Comparison of ENCODE assay signal across 32 cellular contexts in the genomic region with DNA sequence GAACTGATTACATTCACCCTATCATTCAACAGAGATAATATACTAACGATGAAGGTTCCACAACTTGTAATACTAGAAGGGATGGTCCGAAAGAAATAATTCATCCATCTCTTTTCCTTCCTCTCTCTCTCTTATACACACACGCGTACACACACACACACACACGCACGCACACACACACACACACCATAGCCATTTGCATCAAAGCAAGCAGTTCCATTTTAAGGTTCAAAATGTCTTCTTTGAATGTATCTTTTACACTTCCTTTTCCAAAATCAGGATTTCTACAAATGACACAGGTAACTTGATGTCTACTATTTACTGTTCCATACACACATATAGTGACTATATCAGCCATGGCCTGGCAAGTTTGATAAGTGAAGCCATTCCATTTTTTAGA. TPM values are rescaled to one million over a fixed set of nuclear protein-coding genes. Genes with fewer than 3 reads are reported as not detected.
A peak's percentile ranks its signal among the peaks of the same experiment; 100 is the strongest.
DNase-seq lines count a peak whose midpoint lies in the region; ATAC-seq, FAIRE-seq and TF ChIP-seq lines count a peak whose summit lies in the region.
"Had no signal": no experiment of that assay in that cellular context is flagged by ENCODE, and none has a peak within 500 bp of the region (broad histone marks: within the 10 kb centered on the region; RNA-seq: fewer than 3 reads in every experiment).

No MANE protein-coding gene starts in this region.

- TF ChIP-seq RAD21 in liver (IDR thresholded peaks at IDR 0.05): no peak
- TF ChIP-seq RAD21 in HepG2 (CRISPR knock-in tag; IDR thresholded peaks at IDR 0.05): no peak

- TF ChIP-seq EP300 in HepG2 (IDR thresholded peaks at IDR 0.05; ENCODE audit: low read depth in 2 of 2, low read length in 2 of 2) (no peak), HepG2 (CRISPR knock-in tag; IDR thresholded peaks at IDR 0.05; ENCODE audit: borderline replicate concordance) (no peak)

- peak overlapping the region; percentile 80 to 90 for H3K9ac ChIP-seq in liver (ENCODE audit: low read depth in 1 of 2, low read length in 2 of 2)
- no peak overlapping the region for H3K9ac ChIP-seq in HepG2 (ENCODE audit: insufficient read depth, low read depth, low read length)

- CTCF ChIA-PET in HepG2 (lab: Yijun Ruan, JAX; ENCODE audit: low intra/inter-chr PET ratio, low total read pairs): no interaction called here

- H3K36me3 ChIP-seq in liver (ENCODE audit: control insufficient read depth in 4 of 4, insufficient read depth in 3 of 4, low read depth in 1 of 4, low read length in 3 of 4) (no peaks in the 10 kb centered on the region), HepG2 (replicated peaks in 1 of 2; ENCODE audit: control insufficient read depth in 1 of 2, insufficient read depth in 2 of 2, low read length in 2 of 2) (no peaks in the 10 kb centered on the region)
- H3K36me3 ChIP-seq: breast epithelium, sigmoid colon, upper lobe of left lung had no signal

- H3K4me3 ChIP-seq in liver (ENCODE audit: low read depth in 1 of 3, low read length in 3 of 3) (peak overlapping the region; percentile 69 to 91 (median 73)), HepG2 (replicated peaks in 1 of 3; ENCODE audit: insufficient read depth in 1 of 3, low read depth in 2 of 3, low read length in 3 of 3) (no peak overlapping the region)

- no peaks in the 10 kb centered on the region for H3K9me3 ChIP-seq in liver (ENCODE audit: control insufficient read depth in 4 of 4, low read length in 3 of 4)
- H3K9me3 ChIP-seq in HepG2 (ENCODE audit: low read length): no peaks in the 10 kb centered on the region
- H3K9me3 ChIP-seq: breast epithelium, sigmoid colon, upper lobe of left lung had no signal

- POLR2A ChIA-PET in HepG2 (lab: Yijun Ruan, JAX): no interaction called here

- peaks cover 2% of the 10 kb centered on the region for H3K4me1 Mint-ChIP-seq in endothelial cell (ENCODE audit: unreplicated experiment)
- H3K4me1 Mint-ChIP-seq: neural crest cell, T-helper 17 cell had no signal

- no peaks in the 10 kb centered on the region for H3K27me3 ChIP-seq in liver (ENCODE audit: control insufficient read depth in 4 of 4, insufficient read depth in 4 of 4, low read length in 3 of 4)
- peaks cover 1 to 26% of the 10 kb centered on the region in 2 experiments; a peak in 3 of 5 replicates for H3K27me3 ChIP-seq in HepG2 (ENCODE audit: control insufficient read depth in 1 of 2, insufficient read depth in 2 of 2, low read length in 2 of 2)

- DNase-seq in HepG2 (ENCODE audit: low spot score) (no peak), endothelial cell (ENCODE audit: low spot score) (no peak), mucosa of gallbladder (ENCODE audit: low spot score) (peak; percentile 43), NCI-H2171 treated with DMSO at 0.1 percent for 48 hours (lab: John Stamatoyannopoulos, UW) (no peak), amniotic stem cell (lab: John Stamatoyannopoulos, UW) (no peak), SKM-1 (lab: John Stamatoyannopoulos, UW; ENCODE audit: unreplicated experiment) (no peak), KG1 (lab: John Stamatoyannopoulos, UW) (no peak)
- DNase-seq: activated CD4-positive, alpha-beta T cell treated with anti-CD3 and anti-CD28 coated beads for 4 hours; activated T-cell treated with anti-CD3 and anti-CD28 coated beads, Interleukin-2, amount 50 U/mL, for 72 hours; EL; left ventricle myocardium superior; midbrain; NCI-H1105 treated with DMSO at 0.1 percent for 48 hours; NCI-H2029 treated with DMSO at 0.1 percent for 48 hours; NCI-H226; NCI-H748 treated with DMSO at 0.1 percent for 48 hours; sigmoid colon; T-helper 17 cell had no signal

- peaks cover 5 to 28% (median 17%) of the 10 kb centered on the region in 4 donors for H3K4me1 ChIP-seq in liver (ENCODE audit: control insufficient read depth in 4 of 4, insufficient read depth in 4 of 4, low read length in 3 of 4)
- H3K4me1 ChIP-seq in HepG2 (ENCODE audit: insufficient read depth, low read length): peaks cover 28% of the 10 kb centered on the region
- H3K4me1 ChIP-seq: breast epithelium had no signal

- no peaks in the 10 kb centered on the region for H3K79me2 ChIP-seq in HepG2 (ENCODE audit: insufficient read depth, low read length)

- H3K4me2 ChIP-seq in HepG2 (ENCODE audit: low read depth, low read length): no peak overlapping the region

- BruUV-seq in HepG2 (replicated peaks; lab: Mats Ljungman, UMichigan): no TSS peak

- 27% methylated on average over 6 of the region's 6 CpGs for WGBS in liver
- WGBS in HepG2 (ENCODE audit: low lambda C conversion rate): 72% methylated on average over 6 of the region's 6 CpGs

- H4K20me1 ChIP-seq in HepG2 (ENCODE audit: insufficient read depth, low read length): no peaks in the 10 kb centered on the region

- FAIRE-seq in HepG2 (lab: Jason Lieb, UNC): no peak
- FAIRE-seq: colon, endometrium had no signal

- H3K27me3 Mint-ChIP-seq in endothelial cell (ENCODE audit: unreplicated experiment): peaks cover 14% of the 10 kb centered on the region

- TF ChIP-seq CTCF in liver (IDR thresholded peaks at IDR 0.05; ENCODE audit: low read depth, low read length, missing input control): no peak
- TF ChIP-seq CTCF in HepG2 (CRISPR knock-in tag; IDR thresholded peaks at IDR 0.05): no peak
- no peak for TF ChIP-seq CTCF in endothelial cell (IDR thresholded peaks at IDR 0.05; ENCODE audit: unreplicated experiment)

- H3K36me3 Mint-ChIP-seq in endothelial cell (ENCODE audit: low read depth, unreplicated experiment): no peaks in the 10 kb centered on the region

- intact Hi-C loops in HepG2 (cut with micrococcal nuclease; ENCODE audit: unreplicated experiment): no loop called here

- H3K27ac Mint-ChIP-seq in endothelial cell (ENCODE audit: unreplicated experiment): no peak overlapping the region
- H3K27ac Mint-ChIP-seq: activated naive CD4-positive, alpha-beta T cell treated with anti-CD3 and anti-CD28 coated beads for 36 hours; activated T-cell treated with anti-CD3 and anti-CD28 coated beads, Interleukin-2, amount 50 U/mL, for 72 hours; T-helper 17 cell had no signal

- H2AFZ ChIP-seq in HepG2 (ENCODE audit: low read length): no peak overlapping the region

- H3K27ac ChIP-seq in liver (ENCODE audit: low read depth in 1 of 2, low read length in 2 of 2) (peak overlapping the region; percentile 98 to 99), HepG2 (ENCODE audit: extremely low read length, insufficient read depth, low read length) (no peak overlapping the region)
- H3K27ac ChIP-seq: breast epithelium, sigmoid colon, SK-N-MC, upper lobe of left lung had no signal

- ATAC-seq in HepG2: no peak
- ATAC-seq: activated T-cell treated with anti-CD3 and anti-CD28 coated beads, Interleukin-2, amount 50 U/mL, for 72 hours; T-helper 17 cell had no signal

- in situ Hi-C loops in HepG2 (cut with HindIII; ENCODE audit: extremely low pct_ligation_motif_present, low pct_unique_long_range_greater_than_20kb): no loop called here

- no peak for TF ChIP-seq POLR2A in HepG2 (IDR thresholded peaks at IDR 0.05; ENCODE audit: insufficient read depth in 1 of 2, low read depth in 2 of 2, low read length in 2 of 2)

- no peaks in the 10 kb centered on the region for H3K9me3 Mint-ChIP-seq in endothelial cell (ENCODE audit: unreplicated experiment)
- H3K9me3 Mint-ChIP-seq: activated naive CD4-positive, alpha-beta T cell treated with anti-CD3 and anti-CD28 coated beads for 36 hours had no signal

- peak overlapping the region; percentile 17 for H3K4me3 Mint-ChIP-seq in endothelial cell (ENCODE audit: unreplicated experiment)
- H3K4me3 Mint-ChIP-seq: activated naive CD4-positive, alpha-beta T cell treated with anti-CD3 and anti-CD28 coated beads for 36 hours; activated T-cell treated with anti-CD3 and anti-CD28 coated beads, Interleukin-2, amount 50 U/mL, for 72 hours; neural crest cell; T-helper 17 cell had no signal

TF ChIP-seq in liver, 16 proteins besides CTCF, POLR2A, EP300 and RAD21:
- TF ChIP-seq FOXA1 (IDR thresholded peaks at IDR 0.05) (no peak), YY1 (IDR thresholded peaks at IDR 0.05) (peak; percentile 66)

TF ChIP-seq in HepG2, 621 proteins besides CTCF, POLR2A, EP300 and RAD21:
- TF ChIP-seq ZNF562 (CRISPR knock-in tag; IDR thresholded peaks at IDR 0.05; ENCODE audit: borderline replicate concordance) (no peak), ZFY (CRISPR knock-in tag; IDR thresholded peaks at IDR 0.05) (no peak), RFX5 (IDR thresholded peaks at IDR 0.05; ENCODE audit: low read depth, low read length) (no peak)

RNA-seq across cellular contexts. Expression of a gene that starts 0.9 kb away (rescaled TPM):
- 10 to 100 TPM in 1 of 2 donors, under 1 TPM in 1; 0.37 to 24.1 TPM for total RNA-seq in liver
- polyA plus RNA-seq in liver: 10 to 100 TPM; 15.0 to 24.4 TPM
- 0.15 and 0.21 TPM in 2 replicates for total RNA-seq in HepG2 (2016; rRNA removed; fragmentation: Illumina TruSeq; extraction: Trizol)
- total RNA-seq in HepG2 (2016; cell fraction: cytosol; rRNA removed; fragmentation: Illumina TruSeq; extraction: Trizol; ENCODE audit: low read depth): not detected in 2 replicates
- 0.15 and 0.19 TPM in 2 replicates for total RNA-seq in HepG2 (2016; cell fraction: insoluble cytoplasmic fraction; rRNA removed; fragmentation: Illumina TruSeq; extraction: Trizol)
- total RNA-seq in HepG2 (2016; cell fraction: membrane; rRNA removed; fragmentation: Illumina TruSeq; extraction: Trizol): 0.09 TPM in 1 of 2 replicates, not detected in the other
- total RNA-seq in HepG2 (2016; cell fraction: nucleus; rRNA removed; fragmentation: Illumina TruSeq; extraction: Trizol): 0.31 TPM in 1 of 2 replicates, not detected in the other
- polyA plus RNA-seq in HepG2 (2011; rRNA removed): 0.99 and 1.5 TPM in 2 replicates
- polyA plus RNA-seq in HepG2 (2011; cell fraction: cytosol; rRNA removed): 0.28 and 0.67 TPM in 2 replicates
- 1.0 and 1.9 TPM in 2 replicates for polyA plus RNA-seq in HepG2 (2011; cell fraction: nucleus; rRNA removed)
- 0.93 and 1.2 TPM in 2 replicates for polyA plus RNA-seq in HepG2 (2012)
- polyA plus RNA-seq in HepG2 (2016; cell fraction: cytosol; fragmentation: Illumina TruSeq; extraction: Trizol; ENCODE audit: low read depth): not detected in 2 replicates
- polyA plus RNA-seq in HepG2 (2016; cell fraction: insoluble cytoplasmic fraction; fragmentation: Illumina TruSeq; extraction: Trizol; ENCODE audit: low read depth): 0.12 and 0.17 TPM in 2 replicates
- not detected in 2 replicates for polyA plus RNA-seq in HepG2 (2016; cell fraction: membrane; fragmentation: Illumina TruSeq; extraction: Trizol; ENCODE audit: low read depth)
- 0.25 and 0.31 TPM in 2 replicates for polyA plus RNA-seq in HepG2 (2016; cell fraction: nucleus; fragmentation: Illumina TruSeq; extraction: Trizol; ENCODE audit: insufficient read depth, low read depth)
- 0.94 and 75.0 TPM in 2 replicates for polyA minus RNA-seq in HepG2 (2011; rRNA and poly(A)+ RNA removed; ENCODE audit: low replicate concordance)
- polyA minus RNA-seq in HepG2 (2011; cell fraction: cytosol; rRNA and poly(A)+ RNA removed): 1.1 and 2.5 TPM in 2 replicates
- 3.5 and 4.4 TPM in 2 replicates for polyA minus RNA-seq in HepG2 (2011; cell fraction: nucleus; rRNA and poly(A)+ RNA removed)
- 0.23 TPM for total RNA-seq in endothelial cell (ENCODE audit: unreplicated experiment)
- 70.0 TPM for total RNA-seq in mucosa of gallbladder
- total RNA-seq: A673; activated naive CD4-positive, alpha-beta T cell treated with anti-CD3 and anti-CD28 coated beads for 36 hours; activated T-cell treated with anti-CD3 and anti-CD28 coated beads, Interleukin-2, amount 50 U/mL, for 72 hours; fibroblast of lung; glomerular endothelial cell; MCF 10A; posterior vena cava; T-helper 17 cell had no signal
- polyA plus RNA-seq: BJ, fibroblast of lung had no signal

Comparison
In these comparisons a context has a peak if more than half of its experiments do, and no peak if none do; other contexts are left out.
1. H3K4me3 ChIP-seq: peak in liver (3 of 3); none in HepG2 (0 of 3).